In the genomic region with DNA sequence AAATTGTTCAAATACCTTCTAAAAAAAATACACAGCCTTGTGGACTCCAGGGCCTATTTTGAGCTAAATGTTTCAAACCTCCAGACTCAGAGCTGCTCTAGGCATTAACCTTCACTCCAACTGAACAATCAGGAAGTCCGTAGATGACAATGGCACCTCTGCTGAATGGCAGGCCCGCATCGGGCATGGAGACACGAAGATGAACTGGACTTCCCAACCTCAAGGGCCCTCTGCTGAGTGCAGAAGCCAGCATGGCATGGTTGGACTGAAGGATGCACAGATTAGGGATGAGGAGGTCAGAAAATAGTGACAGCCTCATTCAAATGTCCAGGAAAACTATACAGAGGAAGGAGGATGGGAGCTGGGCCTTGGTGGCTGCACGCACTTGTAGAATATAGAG, we compare ENCODE assay signal across 18 cellular contexts. TPM values are rescaled to one million over a fixed set of nuclear protein-coding genes. Genes with fewer than 3 reads are reported as not detected.
A peak's percentile ranks its signal among the peaks of the same experiment; 100 is the strongest.
DNase-seq lines count a peak whose midpoint lies in the region; ATAC-seq and TF ChIP-seq lines count a peak whose summit lies in the region.
"Had no signal": no experiment of that assay in that cellular context is flagged by ENCODE, and none has a peak within 500 bp of the region (broad histone marks: within the 10 kb centered on the region; RNA-seq: fewer than 3 reads in every experiment).

No MANE protein-coding gene starts in this region.

- peak overlapping the region; percentile 50 for H3K27ac Mint-ChIP-seq in endodermal cell
- no peak overlapping the region for H3K27ac Mint-ChIP-seq in nephron progenitor cell
- H3K27ac Mint-ChIP-seq: activated naive CD4-positive, alpha-beta T cell treated with anti-CD3 and anti-CD28 coated beads, Interleukin-2, amount 10 ng/mL, durations not matched to agents 7 days and 5 days had no signal

- H3K4me3 ChIP-seq in right atrium auricular region (no peak overlapping the region), endodermal cell (ENCODE audit: low read length) (peak overlapping the region; percentile 79)
- H3K4me3 ChIP-seq: BLaER1 treated with 17β-estradiol and CSF1 and Interleukin-3, amounts not matched to agents 10 nM and 100 nM had no signal

- no peaks in the 10 kb centered on the region for H3K9me3 Mint-ChIP-seq in endodermal cell
- peaks cover 15% of the 10 kb centered on the region for H3K9me3 Mint-ChIP-seq in nephron progenitor cell
- H3K9me3 Mint-ChIP-seq: activated naive CD4-positive, alpha-beta T cell treated with anti-CD3 and anti-CD28 coated beads, Interleukin-2, amount 10 ng/mL, durations not matched to agents 7 days and 5 days had no signal

- DNase-seq in right atrium auricular region (ENCODE audit: low spot score) = peak; percentile 47
- DNase-seq in cardiac septum (ENCODE audit: low spot score) = no peak
- peak; percentile 48 for DNase-seq in endodermal cell
- DNase-seq in nephron progenitor cell = no peak
- DNase-seq in left cardiac atrium = no peak
- no peak for DNase-seq in GDM1 (lab: John Stamatoyannopoulos, UW)
- DNase-seq: activated CD4-positive, alpha-beta T cell treated with anti-CD3 and anti-CD28 coated beads, Interleukin-2, amount 50 U/mL, for 48 hours; activated naive CD4-positive, alpha-beta T cell treated with anti-CD3 and anti-CD28 coated beads, Interleukin-2, amount 10 ng/mL, durations not matched to agents 7 days and 5 days; activated T-cell treated with anti-CD3 and anti-CD28 coated beads, Interleukin-2, amount 50 U/mL, for 1 hour; foreskin fibroblast; H9; Kasumi-1; SIG-M5; stimulated activated CD4-positive, alpha-beta T cell treated with anti-CD3 and anti-CD28 coated beads, Interleukin-4, amount 100 ng/mL, for 24 hours; T-helper 1 cell had no signal

- H3K27ac ChIP-seq in right atrium auricular region (no peak overlapping the region), endodermal cell (ENCODE audit: low read depth, low read length) (no peak overlapping the region)
- H3K27ac ChIP-seq: BLaER1 treated with 17β-estradiol and CSF1 and Interleukin-3, amounts not matched to agents 10 nM and 100 nM had no signal

- peaks cover 54% of the 10 kb centered on the region for H3K4me1 Mint-ChIP-seq in endodermal cell
- H3K4me1 Mint-ChIP-seq in nephron progenitor cell = peaks cover 28% of the 10 kb centered on the region

- ATAC-seq in GM21717 (IDR thresholded peaks at IDR 0.05; ENCODE audit: unreplicated experiment) = no peak
- ATAC-seq in GM18870 (IDR thresholded peaks at IDR 0.05; ENCODE audit: unreplicated experiment) = no peak
- ATAC-seq in left cardiac atrium = no peak

- H3K36me3 Mint-ChIP-seq in endodermal cell (ENCODE audit: low read depth) (peaks cover 36% of the 10 kb centered on the region), nephron progenitor cell (ENCODE audit: low read depth) (peaks cover 17% of the 10 kb centered on the region)
- H3K36me3 Mint-ChIP-seq: activated naive CD4-positive, alpha-beta T cell treated with anti-CD3 and anti-CD28 coated beads, Interleukin-2, amount 10 ng/mL, durations not matched to agents 7 days and 5 days had no signal

- H3K4me1 ChIP-seq in right atrium auricular region = peaks cover 0 to 26% of the 10 kb centered on the region in 2 donors
- peaks cover 21% of the 10 kb centered on the region for H3K4me1 ChIP-seq in endodermal cell (ENCODE audit: control insufficient read depth, insufficient read depth, low read length)

- intact Hi-C loops in cardiac septum (cut with DNase I) (no loop called here), left cardiac atrium (cut with DNase I) (no loop called here)

- TF ChIP-seq CTCF in right atrium auricular region (IDR thresholded peaks at IDR 0.05) = no peak
- TF ChIP-seq CTCF in endodermal cell (conservative IDR thresholded peaks at IDR 0.05) = no peak
- TF ChIP-seq CTCF in nephron progenitor cell (IDR thresholded peaks at IDR 0.05) = no peak

- no peaks in the 10 kb centered on the region for H3K9me3 ChIP-seq in right atrium auricular region
- H3K9me3 ChIP-seq in endodermal cell (ENCODE audit: control insufficient read depth, low read length) = peaks cover 19% of the 10 kb centered on the region

- H3K36me3 ChIP-seq in right atrium auricular region (no peaks in the 10 kb centered on the region), endodermal cell (ENCODE audit: control insufficient read depth, insufficient read depth, low read length) (peaks cover 29% of the 10 kb centered on the region)
- H3K36me3 ChIP-seq: BLaER1 treated with 17β-estradiol and CSF1 and Interleukin-3, amounts not matched to agents 10 nM and 100 nM had no signal

- WGBS in endodermal cell (ENCODE audit: insufficient coverage in 1 of 2, insufficient read length in 1 of 2), 2 experiments = 96 to 97% methylated on average over 5 of the region's 5 CpGs

- H3K27me3 Mint-ChIP-seq in endodermal cell (ENCODE audit: insufficient read depth) (no peaks in the 10 kb centered on the region), nephron progenitor cell (ENCODE audit: low read depth, poor library complexity) (peaks cover 20% of the 10 kb centered on the region)

- H3K4me3 Mint-ChIP-seq in endodermal cell = peak overlapping the region; percentile 79
- H3K4me3 Mint-ChIP-seq in nephron progenitor cell = peak overlapping the region; percentile 85
- H3K4me3 Mint-ChIP-seq: activated naive CD4-positive, alpha-beta T cell treated with anti-CD3 and anti-CD28 coated beads, Interleukin-2, amount 10 ng/mL, durations not matched to agents 7 days and 5 days had no signal

- H3K9ac ChIP-seq in endodermal cell (ENCODE audit: extremely low read depth, low read length, poor library complexity, severe bottlenecking) = no peak overlapping the region
- H3K9ac ChIP-seq: BLaER1 treated with 17β-estradiol and CSF1 and Interleukin-3, amounts not matched to agents 10 nM and 100 nM had no signal

- no peaks in the 10 kb centered on the region for H3K27me3 ChIP-seq in right atrium auricular region
- no peaks in the 10 kb centered on the region for H3K27me3 ChIP-seq in endodermal cell (ENCODE audit: control insufficient read depth, insufficient read depth, low read length, poor library complexity, severe bottlenecking)

RNA-seq across cellular contexts. Expression of gene FAM174B, which starts 2.2 kb away (rescaled TPM):
- total RNA-seq in right atrium auricular region (1 to 10 TPM; 6.2 to 7.1 TPM), cardiac septum (6.5 TPM), endodermal cell (100 to 1,000 TPM in 1 of 2 donors, 10 to 100 TPM in 1; 66.0 to 105 TPM), left cardiac atrium (10 to 100 TPM in 1 of 2 donors, 1 to 10 TPM in 1; 9.9 to 15.6 TPM)
- polyA plus RNA-seq in endodermal cell (2013, experiment 1 of 2) = 22.2 TPM
- 27.3 TPM for polyA plus RNA-seq in endodermal cell (2013, experiment 2 of 2)

Comparison
In these comparisons a context has a peak if more than half of its experiments do, and no peak if none do; other contexts are left out.
1. DNase-seq: peak in right atrium auricular region (single experiment) and endodermal cell (single experiment); none in cardiac septum (single experiment), nephron progenitor cell (single experiment), left cardiac atrium (single experiment) and GDM1 (single experiment).